Comparison of ENCODE assay signal across 8 cellular contexts in the genomic region with DNA sequence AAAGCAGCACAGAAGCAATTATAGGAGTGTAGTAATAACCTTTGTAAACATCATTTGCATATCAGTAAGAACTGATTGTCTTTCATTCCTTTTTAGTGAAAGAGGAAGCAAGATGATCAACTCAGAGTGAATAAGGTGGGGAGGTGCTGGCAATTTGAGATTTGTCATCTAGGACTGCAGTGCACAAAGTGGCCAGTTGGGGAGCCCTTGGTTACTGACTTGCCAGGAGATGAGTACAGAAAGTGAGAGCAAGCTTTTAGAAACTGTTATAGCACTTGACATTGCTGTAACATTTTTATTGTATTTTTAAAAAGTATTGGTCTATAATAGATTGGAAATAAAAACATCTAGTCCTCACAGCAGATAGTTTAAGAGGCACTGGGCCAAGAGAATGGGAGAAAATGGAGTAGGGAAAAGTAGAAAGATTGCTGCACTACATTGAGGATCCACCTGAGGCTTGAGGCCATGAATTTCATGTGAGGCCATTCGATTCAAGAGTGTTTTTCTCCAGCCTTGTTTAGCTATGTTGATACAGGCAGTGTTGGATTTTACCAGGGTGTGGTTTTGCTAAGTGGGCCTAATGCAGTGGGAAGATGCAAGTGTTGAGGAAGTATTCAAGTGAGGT. TPM values are rescaled to one million over a fixed set of nuclear protein-coding genes. Genes with fewer than 3 reads are reported as not detected.
DNase-seq lines count a peak whose midpoint lies in the region; ATAC-seq, FAIRE-seq and TF ChIP-seq lines count a peak whose summit lies in the region.

No MANE protein-coding gene starts in this region.

- ATAC-seq in GM21528 (IDR thresholded peaks at IDR 0.05; ENCODE audit: low FRiP score, unreplicated experiment) = peak; percentile 97

- H3K36me3 ChIP-seq in SU-DHL-6 (ENCODE audit: low read length) = no peaks in the 10 kb centered on the region

- no peak overlapping the region for H3K27ac Mint-ChIP-seq in immature natural killer cell

- no peaks in the 10 kb centered on the region for H3K9me3 ChIP-seq in SU-DHL-6 (ENCODE audit: insufficient read depth, low read length)

- H3K27me3 Mint-ChIP-seq in immature natural killer cell (ENCODE audit: low read depth in 3 of 3) = peaks cover 0 to 11% (median 9%) of the 10 kb centered on the region in 3 donors

- H3K27me3 ChIP-seq in SU-DHL-6 (ENCODE audit: low read length) = no peaks in the 10 kb centered on the region

- H3K9me2 ChIP-seq in SU-DHL-6 (replicated peaks; ENCODE audit: insufficient read depth, low read length) = no peaks in the 10 kb centered on the region

- peak; percentile 87 for TF ChIP-seq CTCF in GM12865 (IDR thresholded peaks at IDR 0.05; ENCODE audit: insufficient read depth, low read depth, low read length, missing control alignments)
- TF ChIP-seq CTCF in SU-DHL-6 (IDR thresholded peaks at IDR 0.05; ENCODE audit: insufficient read depth, low read length, poor library complexity, severe bottlenecking) = peak; percentile 73

- H3K27ac ChIP-seq in SU-DHL-6 (ENCODE audit: low read depth, low read length) = no peak overlapping the region

- no peaks in the 10 kb centered on the region for H4K20me1 ChIP-seq in SU-DHL-6 (ENCODE audit: low read depth, low read length)

- FAIRE-seq in HTR-8/SVneo (lab: Jason Lieb, UNC) = peak; percentile 99

- DNase-seq in GM12865 (ENCODE audit: low read depth) (peak; percentile 77), HTR-8/SVneo (ENCODE audit: insufficient read length, low spot score) (peak; percentile 91), immature natural killer cell (peak; percentile 11 to 31 (median 26)), COR-L47 (lab: John Stamatoyannopoulos, UW) (no peak)
- DNase-seq in activated naive CD8-positive, alpha-beta T cell treated with anti-CD3 and anti-CD28 coated beads, Interleukin-2, amount 50 U/mL, for 16 hours (ENCODE audit: low read depth, low spot score) = peak; percentile 49
- peak; percentile 14 for DNase-seq in stimulated activated CD8-positive, alpha-beta memory T cell treated with anti-CD3 and anti-CD28 coated beads, Interleukin-12 subunit alpha, Interleukin-12 subunit beta, amount 100 ng/mL, for 4 hours (ENCODE audit: low read depth)

- peaks cover 0 to 4% (median 0%) of the 10 kb centered on the region in 3 donors for H3K36me3 Mint-ChIP-seq in immature natural killer cell

- H3K9ac ChIP-seq in SU-DHL-6 (ENCODE audit: low read length) = no peak overlapping the region

- H2AFZ ChIP-seq in SU-DHL-6 (ENCODE audit: low read depth, low read length, severe bottlenecking) = peak overlapping the region; percentile 2

- no peak overlapping the region for H3K4me2 ChIP-seq in SU-DHL-6 (ENCODE audit: low read depth, low read length, poor library complexity, severe bottlenecking)

- H3K9me3 Mint-ChIP-seq in immature natural killer cell = no peaks in the 10 kb centered on the region

- no peak overlapping the region for H3K4me3 Mint-ChIP-seq in immature natural killer cell

- H3K4me3 ChIP-seq in GM12865 (ENCODE audit: low read depth, low read length) (no peak overlapping the region), SU-DHL-6 (ENCODE audit: insufficient read depth, low read length, poor library complexity, severe bottlenecking) (no peak overlapping the region)

- no peaks in the 10 kb centered on the region for H3K4me1 Mint-ChIP-seq in immature natural killer cell

- no peaks in the 10 kb centered on the region for H3F3A ChIP-seq in SU-DHL-6 (ENCODE audit: insufficient read depth)

- H3K79me2 ChIP-seq in SU-DHL-6 (ENCODE audit: insufficient read depth, low read length) = no peaks in the 10 kb centered on the region

RNA-seq across cellular contexts. Expression of a gene that starts 47.9 kb away (rescaled TPM):
- not detected for polyA plus RNA-seq in immature natural killer cell
